ENCODE assay signal across 8 cellular contexts in genomic region chr2:186589733-186590537, GRCh38. TPM values are rescaled to one million over a fixed set of nuclear protein-coding genes. Genes with fewer than 3 reads are reported as not detected.
DNase-seq lines count a peak whose midpoint lies in the region; ATAC-seq, FAIRE-seq and TF ChIP-seq lines count a peak whose summit lies in the region.

TSS of gene ITGAV (plus strand) at chr2:186590056. CDS start at chr2:186590339, 283 bp downstream.

- H3K36me3 Mint-ChIP-seq in T-helper 2 cell treated with Interferon-gamma antibody and Interleukin-4, amounts not matched to agents 5 μg/mL and 100 μg/mL, for 36 hours (ENCODE audit: low read depth), result no peaks in the 10 kb centered on the region
- H3K36me3 Mint-ChIP-seq in astrocyte (ENCODE audit: low read depth, unreplicated experiment), result peaks cover 15% of the 10 kb centered on the region

- no peaks in the 10 kb centered on the region for H3K27me3 ChIP-seq in astrocyte (ENCODE audit: insufficient read depth, low read length)
- H3K27me3 ChIP-seq in rectal smooth muscle tissue (ENCODE audit: control insufficient read depth, insufficient read depth, low read length), result no peaks in the 10 kb centered on the region
- no peaks in the 10 kb centered on the region for H3K27me3 ChIP-seq in vagina

- H3K4me2 ChIP-seq in astrocyte (ENCODE audit: low read length), result peak within 1 kb of the TSS; percentile 90

- no peak for TF ChIP-seq CTCF in astrocyte (IDR thresholded peaks at IDR 0.05; ENCODE audit: insufficient read depth, low read depth, low read length)
- peak in 1 of 3 experiments; percentile 13 for TF ChIP-seq CTCF in vagina (IDR thresholded peaks at IDR 0.05)

- peaks cover 22% of the 10 kb centered on the region for H3K4me1 ChIP-seq in astrocyte (ENCODE audit: insufficient read depth, low read length)
- H3K4me1 ChIP-seq in rectal smooth muscle tissue (ENCODE audit: control insufficient read depth, insufficient read depth, low read length), result peaks cover 4% of the 10 kb centered on the region
- H3K4me1 ChIP-seq in vagina, result peaks cover 50% of the 10 kb centered on the region

- H3K9me3 ChIP-seq in astrocyte (ENCODE audit: insufficient read depth, low read depth, low read length) (no peaks in the 10 kb centered on the region), vagina (no peaks in the 10 kb centered on the region)

- peaks cover 31% of the 10 kb centered on the region for H3K4me1 Mint-ChIP-seq in T-helper 2 cell treated with Interferon-gamma antibody and Interleukin-4, amounts not matched to agents 5 μg/mL and 100 μg/mL, for 36 hours (ENCODE audit: low read depth)
- peaks cover 22% of the 10 kb centered on the region for H3K4me1 Mint-ChIP-seq in astrocyte (ENCODE audit: low read depth, unreplicated experiment)

- H3K9me3 Mint-ChIP-seq in T-helper 2 cell treated with Interferon-gamma antibody and Interleukin-4, amounts not matched to agents 5 μg/mL and 100 μg/mL, for 36 hours, result no peaks in the 10 kb centered on the region
- no peaks in the 10 kb centered on the region for H3K9me3 Mint-ChIP-seq in astrocyte (ENCODE audit: unreplicated experiment)

- H2AFZ ChIP-seq in astrocyte (ENCODE audit: low read depth, low read length), result peak within 1 kb of the TSS; percentile 76

- FAIRE-seq in GM12892 (lab: Jason Lieb, UNC) (peak; percentile 53), astrocyte (lab: Jason Lieb, UNC) (no peak)

- H3K27me3 Mint-ChIP-seq in T-helper 2 cell treated with Interferon-gamma antibody and Interleukin-4, amounts not matched to agents 5 μg/mL and 100 μg/mL, for 36 hours (ENCODE audit: low read depth), result peaks cover 15% of the 10 kb centered on the region
- no peaks in the 10 kb centered on the region for H3K27me3 Mint-ChIP-seq in astrocyte (ENCODE audit: low read depth, unreplicated experiment)

- H3K36me3 ChIP-seq in astrocyte (ENCODE audit: insufficient read depth, low read length) (no peaks in the 10 kb centered on the region), rectal smooth muscle tissue (ENCODE audit: control insufficient read depth, insufficient read depth, low read length) (no peaks in the 10 kb centered on the region), vagina (no peaks in the 10 kb centered on the region)

- peak within 1 kb of the TSS; percentile 98 for H3K9ac ChIP-seq in astrocyte (ENCODE audit: low read length)
- H3K9ac ChIP-seq in rectal smooth muscle tissue (ENCODE audit: low read length), result peak within 1 kb of the TSS; percentile 84

- intact Hi-C loops in vagina (cut with DNase I), result no loop called here

- peaks cover 67% of the 10 kb centered on the region for H3K79me2 ChIP-seq in astrocyte (ENCODE audit: insufficient read depth, low read length)

- DNase-seq in GM12892 (ENCODE audit: insufficient read length), result peak; percentile 77
- peak; percentile 89 for DNase-seq in NCI-H146 (lab: John Stamatoyannopoulos, UW)
- DNase-seq in T-helper 2 cell treated with Interferon-gamma antibody and Interleukin-4, amounts not matched to agents 5 μg/mL and 100 μg/mL, for 36 hours (ENCODE audit: low spot score), result peak; percentile 86
- peak; percentile 86 for DNase-seq in astrocyte (ENCODE audit: low read depth)
- peak; percentile 87 for DNase-seq in hepatic stellate cell (ENCODE audit: low spot score)
- peak in 1 of 2 donors; percentile 95 for DNase-seq in vagina (ENCODE audit: extremely low spot score in 2 of 2)

- H3K27ac Mint-ChIP-seq in T-helper 2 cell treated with Interferon-gamma antibody and Interleukin-4, amounts not matched to agents 5 μg/mL and 100 μg/mL, for 36 hours, result peak within 1 kb of the TSS; percentile 81
- peak within 1 kb of the TSS; percentile 93 for H3K27ac Mint-ChIP-seq in astrocyte (ENCODE audit: unreplicated experiment)

- peak within 1 kb of the TSS; percentile 91 for H3K4me3 ChIP-seq in astrocyte (ENCODE audit: insufficient read depth, low read depth, low read length)
- peak within 1 kb of the TSS; percentile 93 for H3K4me3 ChIP-seq in rectal smooth muscle tissue (ENCODE audit: low read length)
- peak within 1 kb of the TSS; percentile 75 to 84 for H3K4me3 ChIP-seq in vagina

- peaks cover 45% of the 10 kb centered on the region for H4K20me1 ChIP-seq in astrocyte (ENCODE audit: insufficient read depth, low read length)

- peak within 1 kb of the TSS; percentile 89 for H3K4me3 Mint-ChIP-seq in T-helper 2 cell treated with Interferon-gamma antibody and Interleukin-4, amounts not matched to agents 5 μg/mL and 100 μg/mL, for 36 hours
- H3K4me3 Mint-ChIP-seq in astrocyte (ENCODE audit: unreplicated experiment), result peak within 1 kb of the TSS; percentile 98

- H3K27ac ChIP-seq in astrocyte (ENCODE audit: low read depth, low read length), result peak within 1 kb of the TSS; percentile 96
- H3K27ac ChIP-seq in rectal smooth muscle tissue (ENCODE audit: low read depth, low read length), result peak within 1 kb of the TSS; percentile 92
- peak within 1 kb of the TSS; percentile 94 for H3K27ac ChIP-seq in vagina

- peak; percentile 95 for ATAC-seq in HG02759 (IDR thresholded peaks at IDR 0.05; ENCODE audit: unreplicated experiment)

- TF ChIP-seq POLR2A in GM12892 (IDR thresholded peaks at IDR 0.05; ENCODE audit: low read depth, low read length) (peak; percentile 94), vagina (IDR thresholded peaks at IDR 0.05) (peak in 1 of 2 donors; percentile 65)

RNA-seq across cellular contexts. Expression of gene ITGAV, which starts in this region (rescaled TPM):
- 5.1 TPM for polyA plus RNA-seq in GM12892 (2012; ENCODE audit: missing spikeins)
- total RNA-seq in astrocyte (661 and 779 TPM in 2 replicates), vagina (55.0 TPM)

Comparison
In these comparisons a context has a peak if more than half of its experiments do, and no peak if none do; other contexts are left out.
1. RNA of gene ITGAV (total RNA-seq): 661 to 779 TPM in astrocyte; 55.0 TPM in vagina (single experiment); every median in the first group is over 10 times any median in the second.
2. Peak in every context shown above with its lines, with median percentiles within 50 percentile points of each other: H3K27ac ChIP-seq and H3K4me3 ChIP-seq.